8 cellular contexts compared by ENCODE assay signal in genomic region chr4:24456431-24456830, GRCh38.
"Had no signal": no experiment of that assay in that cellular context is flagged by ENCODE, and none has a peak within 500 bp of the region (broad histone marks: within the 10 kb centered on the region; RNA-seq: fewer than 3 reads in every experiment).

No MANE protein-coding gene starts in this region.

- FAIRE-seq: H1, H54, K562 had no signal

- H2AFZ ChIP-seq: GM23338 had no signal

- H3K4me1 Mint-ChIP-seq: GM23338 had no signal

- H3K4me2 ChIP-seq: GM23338 had no signal

- DNase-seq: H9, HCEC 1CT, IMR-90 had no signal

- H3K4me3 Mint-ChIP-seq: GM23338, H9 had no signal

- ATAC-seq: GM23338, K562 had no signal

- H3K27ac ChIP-seq: HL-60 had no signal

- H3K4me3 ChIP-seq: GM23338, K562 had no signal

- H3K27ac Mint-ChIP-seq: GM23338, H9 had no signal
